ENCODE assay signal across 21 cellular contexts in the genomic region with DNA sequence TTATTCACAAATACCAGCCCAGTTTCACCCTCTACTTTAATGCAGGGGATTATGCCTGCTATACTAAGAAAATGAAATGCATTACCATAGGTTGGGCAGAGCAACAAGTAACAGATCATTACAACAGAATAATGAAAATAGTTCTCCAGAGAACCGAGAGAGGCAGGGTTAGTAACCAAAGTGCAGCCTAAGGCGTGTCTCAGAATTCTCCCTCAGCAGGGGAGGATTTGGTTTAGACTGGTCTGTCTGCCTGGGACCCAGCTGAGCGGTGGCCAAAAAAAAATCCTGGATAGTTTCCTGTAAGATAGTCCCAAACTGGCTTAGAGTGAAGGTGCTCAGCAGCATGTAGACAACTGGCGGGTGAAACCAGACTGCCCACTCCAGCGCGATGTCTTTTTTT. TPM values are rescaled to one million over a fixed set of nuclear protein-coding genes. Genes with fewer than 3 reads are reported as not detected.
DNase-seq lines count a peak whose midpoint lies in the region; ATAC-seq, FAIRE-seq and TF ChIP-seq lines count a peak whose summit lies in the region.
"Had no signal": no experiment of that assay in that cellular context is flagged by ENCODE, and none has a peak within 500 bp of the region (broad histone marks: within the 10 kb centered on the region; RNA-seq: fewer than 3 reads in every experiment).

No MANE protein-coding gene starts in this region.

- intact Hi-C loops in HCT116 (cut with micrococcal nuclease), result no loop called here
- intact Hi-C loops in K562 (cut with micrococcal nuclease), result no loop called here

- BruUV-seq in HCT116 (replicated peaks; lab: Mats Ljungman, UMichigan) (TSS peak; percentile 3), K562 (replicated peaks; lab: Mats Ljungman, UMichigan) (no TSS peak)

- in situ Hi-C loops in K562 (cut with MboI), result no loop called here

- H3K27ac ChIP-seq in CD4-positive, CD25-positive, alpha-beta regulatory T cell (ENCODE audit: insufficient read depth, low read length, poor library complexity, severe bottlenecking), result no peak overlapping the region
- H3K27ac ChIP-seq in HCT116 (ENCODE audit: low read depth, low read length) (no peak overlapping the region), K562 (ENCODE audit: extremely low read depth, low read depth, low read length) (no peak overlapping the region)
- H3K27ac ChIP-seq: ascending aorta, coronary artery, VCaP had no signal

- H3K36me3 Mint-ChIP-seq in CD4-positive, CD25-positive, alpha-beta regulatory T cell, result peaks cover under 1% of the 10 kb centered on the region
- H3K36me3 Mint-ChIP-seq: activated CD4-positive, alpha-beta memory T cell treated with anti-CD3 and anti-CD28 coated beads for 36 hours had no signal

- RAD21 ChIA-PET in HCT116 (lab: Charles Lee; ENCODE audit: low non-redundant PET in 1 of 2, low total read pairs in 2 of 2, uncharacterized antibody in 2 of 2, unreplicated experiment in 2 of 2), result no interaction called here

- H3K4me3 Mint-ChIP-seq in CD4-positive, CD25-positive, alpha-beta regulatory T cell, result no peak overlapping the region
- H3K4me3 Mint-ChIP-seq: activated CD4-positive, alpha-beta memory T cell treated with anti-CD3 and anti-CD28 coated beads for 36 hours; activated naive CD4-positive, alpha-beta T cell treated with anti-CD3 and anti-CD28 coated beads, Interleukin-2, amount 10 ng/mL, durations not matched to agents 7 days and 5 days; naive B cell had no signal

- no peaks in the 10 kb centered on the region for H3K36me3 ChIP-seq in CD4-positive, CD25-positive, alpha-beta regulatory T cell (ENCODE audit: control insufficient read depth, insufficient read depth, low read length)
- H3K36me3 ChIP-seq in HCT116 (ENCODE audit: control insufficient read depth in 1 of 2, insufficient read depth in 2 of 2, low read length in 2 of 2), result no peaks in the 10 kb centered on the region
- no peaks in the 10 kb centered on the region for H3K36me3 ChIP-seq in K562 (ENCODE audit: control insufficient read depth, insufficient read depth, low read length)

- no peak for TF ChIP-seq EP300 in K562 (IDR thresholded peaks at IDR 0.05; ENCODE audit: low read length)

- H3K27ac Mint-ChIP-seq in CD4-positive, CD25-positive, alpha-beta regulatory T cell, result peak overlapping the region in 2 of 3 donors; percentile 2 to 10
- H3K27ac Mint-ChIP-seq: activated CD4-positive, alpha-beta memory T cell treated with anti-CD3 and anti-CD28 coated beads for 36 hours; activated naive CD4-positive, alpha-beta T cell treated with anti-CD3 and anti-CD28 coated beads, Interleukin-2, amount 10 ng/mL, durations not matched to agents 7 days and 5 days had no signal

- no peak for TF ChIP-seq CTCF in HCT116 (IDR thresholded peaks at IDR 0.05 in 2 of 3, conservative IDR thresholded peaks at IDR 0.05 in 1 of 3; ENCODE audit: borderline replicate concordance in 1 of 3, insufficient read depth in 1 of 3, low read depth in 2 of 3, low read length in 2 of 3)
- TF ChIP-seq CTCF in K562 (IDR thresholded peaks at IDR 0.05 in 2 of 3, conservative IDR thresholded peaks at IDR 0.05 in 1 of 3; ENCODE audit: insufficient read depth in 2 of 3, low read depth in 1 of 3, low read length in 3 of 3), result no peak

- POLR2A ChIA-PET in HCT116 (lab: Charles Lee), result no interaction called here
- POLR2A ChIA-PET in K562 (lab: Yijun Ruan, JAX), result interaction anchor here (0.7 to 1.2 kb wide), 2 partner anchors 9 to 10 kb away, joined by 3 read pairs; no protein-coding TSS in a partner anchor

- TF ChIP-seq RAD21 in HCT116 (IDR thresholded peaks at IDR 0.05; ENCODE audit: low read depth), result no peak
- TF ChIP-seq RAD21 in K562 (CRISPR knock-in tag; conservative IDR thresholded peaks at IDR 0.05 in 1 of 2, IDR thresholded peaks at IDR 0.05 in 1 of 2), result no peak

- no peaks in the 10 kb centered on the region for H3K79me2 ChIP-seq in HCT116 (ENCODE audit: insufficient read depth, low read length)
- no peaks in the 10 kb centered on the region for H3K79me2 ChIP-seq in K562 (ENCODE audit: control insufficient read depth, insufficient read depth, low read length)

- H4K20me1 ChIP-seq in HCT116 (ENCODE audit: insufficient read depth), result no peaks in the 10 kb centered on the region
- no peaks in the 10 kb centered on the region for H4K20me1 ChIP-seq in K562 (replicated peaks; ENCODE audit: control insufficient read depth, insufficient read depth, low read length)

- H2AFZ ChIP-seq in HCT116 (ENCODE audit: low read depth, low read length, poor library complexity, severe bottlenecking), result no peak overlapping the region
- no peak overlapping the region for H2AFZ ChIP-seq in K562 (ENCODE audit: low read depth, low read length)

- TF ChIP-seq POLR2A in HCT116 (IDR thresholded peaks at IDR 0.05; ENCODE audit: borderline replicate concordance, extremely low read depth, insufficient read depth, insufficient read length) (no peak), K562 (conservative IDR thresholded peaks at IDR 0.05) (no peak)

- 58% methylated on average over 5 of the region's 6 CpGs for WGBS in K562 (ENCODE audit: insufficient coverage, low coverage, missing lambda C conversion rate)

- no peaks in the 10 kb centered on the region for H3K9me3 ChIP-seq in CD4-positive, CD25-positive, alpha-beta regulatory T cell (ENCODE audit: control insufficient read depth in 2 of 2, low read length in 2 of 2)
- no peaks in the 10 kb centered on the region for H3K9me3 ChIP-seq in HCT116 (ENCODE audit: control insufficient read depth in 1 of 2, insufficient read depth in 1 of 2, low read depth in 1 of 2, low read length in 2 of 2)
- H3K9me3 ChIP-seq in K562 (replicated peaks; ENCODE audit: control insufficient read depth, insufficient read depth, low read depth, low read length), result no peaks in the 10 kb centered on the region
- H3K9me3 ChIP-seq: ascending aorta had no signal

- no peak overlapping the region for H3K4me3 ChIP-seq in CD4-positive, CD25-positive, alpha-beta regulatory T cell (ENCODE audit: low read depth, low read length)
- no peak overlapping the region for H3K4me3 ChIP-seq in HCT116 (replicated peaks in 1 of 2; ENCODE audit: low read depth in 1 of 2, low read length in 2 of 2)
- H3K4me3 ChIP-seq in K562, result no peak overlapping the region
- H3K4me3 ChIP-seq: ascending aorta, coronary artery had no signal

- H3K9ac ChIP-seq in HCT116 (ENCODE audit: low read length) (no peak overlapping the region), K562 (ENCODE audit: insufficient read depth in 1 of 2, low read depth in 2 of 2, low read length in 2 of 2) (no peak overlapping the region; a peak in 1 of 4 replicates)

- no peaks in the 10 kb centered on the region for H3K9me1 ChIP-seq in K562 (ENCODE audit: control insufficient read depth, insufficient read depth, low read length)

- no peak for DNase-seq in CD4-positive, CD25-positive, alpha-beta regulatory T cell
- DNase-seq in HCT116 (ENCODE audit: low read depth, low spot score) (no peak), K562 (ENCODE audit: extremely low read depth in 1 of 4, low spot score in 3 of 4) (no peak), medulla oblongata (ENCODE audit: extremely low spot score) (peak; percentile 24), NCI-H2081 treated with DMSO at 0.1 percent for 48 hours (lab: John Stamatoyannopoulos, UW) (no peak), iPS-NIHi7 (ENCODE audit: extremely low spot score) (no peak), occipital lobe (lab: John Stamatoyannopoulos, UW) (no peak)
- DNase-seq in central memory CD4-positive, alpha-beta T cell, result no peak
- DNase-seq: activated CD4-positive, alpha-beta memory T cell treated with anti-CD3 and anti-CD28 coated beads for 36 hours; activated naive CD4-positive, alpha-beta T cell treated with anti-CD3 and anti-CD28 coated beads, Interleukin-2, amount 10 ng/mL, durations not matched to agents 7 days and 5 days; AML-193; naive B cell; NCI-H446 treated with DMSO at 0.1 percent for 48 hours; posterior cingulate gyrus; SHP77 treated with DMSO at 0.1 percent for 48 hours; small intestine; stimulated activated CD4-positive, alpha-beta T cell treated with anti-CD3 and anti-CD28 coated beads, Interleukin-4, amount 100 ng/mL, for 4 hours had no signal

- no peak for FAIRE-seq in K562 (lab: Jason Lieb, UNC)
- FAIRE-seq: D721Med, small intestine had no signal

- no peaks in the 10 kb centered on the region for H3K9me2 ChIP-seq in HCT116 (ENCODE audit: insufficient read depth)

- no peak overlapping the region for H3K4me2 ChIP-seq in HCT116 (ENCODE audit: low read length)
- no peak overlapping the region for H3K4me2 ChIP-seq in K562 (ENCODE audit: insufficient read depth, low read length)

- no peaks in the 10 kb centered on the region for H3K9me3 Mint-ChIP-seq in CD4-positive, CD25-positive, alpha-beta regulatory T cell
- H3K9me3 Mint-ChIP-seq: activated CD4-positive, alpha-beta memory T cell treated with anti-CD3 and anti-CD28 coated beads for 36 hours; activated naive CD4-positive, alpha-beta T cell treated with anti-CD3 and anti-CD28 coated beads, Interleukin-2, amount 10 ng/mL, durations not matched to agents 7 days and 5 days; naive B cell had no signal

- CTCF ChIA-PET in HCT116 (lab: Charles Lee) (no interaction called here), K562 (lab: Yijun Ruan, JAX; ENCODE audit: low intra/inter-chr PET ratio) (no interaction called here)

- H3K4me1 ChIP-seq in CD4-positive, CD25-positive, alpha-beta regulatory T cell (ENCODE audit: control insufficient read depth, insufficient read depth, low read length, poor library complexity, severe bottlenecking), result no peaks in the 10 kb centered on the region
- peaks cover 0 to 4% of the 10 kb centered on the region in 2 experiments; a peak in 1 of 4 replicates for H3K4me1 ChIP-seq in HCT116 (ENCODE audit: control insufficient read depth in 1 of 2, insufficient read depth in 2 of 2, low read length in 2 of 2)
- H3K4me1 ChIP-seq in K562 (replicated peaks in 1 of 2; ENCODE audit: control insufficient read depth in 2 of 2, insufficient read depth in 2 of 2, low read length in 2 of 2), result no peaks in the 10 kb centered on the region
- H3K4me1 ChIP-seq: ascending aorta had no signal

- H3K4me1 Mint-ChIP-seq in CD4-positive, CD25-positive, alpha-beta regulatory T cell, result no peaks in the 10 kb centered on the region
- H3K4me1 Mint-ChIP-seq: activated naive CD4-positive, alpha-beta T cell treated with anti-CD3 and anti-CD28 coated beads, Interleukin-2, amount 10 ng/mL, durations not matched to agents 7 days and 5 days; naive B cell had no signal

- no peaks in the 10 kb centered on the region for H3K27me3 ChIP-seq in CD4-positive, CD25-positive, alpha-beta regulatory T cell (ENCODE audit: control insufficient read depth, insufficient read depth, low read length)
- no peaks in the 10 kb centered on the region for H3K27me3 ChIP-seq in HCT116 (ENCODE audit: insufficient read depth, low read length)
- no peaks in the 10 kb centered on the region for H3K27me3 ChIP-seq in K562 (ENCODE audit: control insufficient read depth in 2 of 2, insufficient read depth in 2 of 2, low read length in 2 of 2)
- H3K27me3 ChIP-seq: ascending aorta had no signal

- peaks cover 2% of the 10 kb centered on the region for H3K27me3 Mint-ChIP-seq in CD4-positive, CD25-positive, alpha-beta regulatory T cell
- H3K27me3 Mint-ChIP-seq: activated CD4-positive, alpha-beta memory T cell treated with anti-CD3 and anti-CD28 coated beads for 36 hours; naive B cell had no signal

- no peak for ATAC-seq in CD4-positive, CD25-positive, alpha-beta regulatory T cell (ENCODE audit: low read depth in 2 of 2)
- ATAC-seq in HCT116, result peak; percentile 30; the same call in 1 of the 2 replicates
- ATAC-seq in K562, result peak; percentile 55

RNA-seq across cellular contexts. Expression of gene ADCY7, which starts 30.8 kb away (rescaled TPM):
- total RNA-seq in CD4-positive, CD25-positive, alpha-beta regulatory T cell, result 233 TPM
- polyA plus RNA-seq in CD4-positive, CD25-positive, alpha-beta regulatory T cell, result 10 to 100 TPM; 33.1 to 52.3 (median 46.6) TPM
- total RNA-seq in HCT116 (2021; ENCODE audit: unreplicated experiment) (34.2 TPM), K562 (2014; rRNA removed) (59.0 and 73.5 TPM in 2 replicates), K562 (2014; rRNA removed; fragmentation: Illumina TruSeq; extraction: Trizol) (15.9 and 19.0 TPM in 2 replicates), K562 (2015; rRNA removed; fragmentation: Illumina TruSeq; extraction: Trizol) (28.6 and 29.9 TPM in 2 replicates), K562 (2021) (104 and 108 TPM in 2 replicates), occipital lobe (8.7 TPM)
- polyA plus RNA-seq in HCT116 (2012), result 25.4 and 38.4 TPM in 2 replicates
- 155 and 371 TPM in 2 replicates for total RNA-seq in K562 (2011; cell fraction: chromatin; rRNA removed; ENCODE audit: low replicate concordance)
- total RNA-seq in K562 (2011; cell fraction: nucleolus; rRNA removed), result 245 and 277 TPM in 2 replicates
- 151 and 184 TPM in 2 replicates for total RNA-seq in K562 (2011; cell fraction: nucleoplasm; rRNA removed)
- polyA plus RNA-seq in K562 (2011; rRNA removed) (28.6 and 31.0 TPM in 2 replicates), K562 (2014; fragmentation: Illumina TruSeq; extraction: Trizol) (26.4 and 37.3 TPM in 2 replicates), K562 (2014; fragmentation: Nextera tagmentation; extraction: Ambion mirVana) (1 to 10 TPM; 2.3 to 2.4 TPM), K562 (2014; rRNA removed) (49.4 and 64.0 TPM in 2 replicates)
- polyA plus RNA-seq in K562 (2011; cell fraction: cytosol; rRNA removed), result 19.2 and 48.3 TPM in 2 replicates
- 193 and 347 TPM in 2 replicates for polyA plus RNA-seq in K562 (2011; cell fraction: nucleus; rRNA removed)
- 53.4 and 59.6 TPM in 2 replicates for polyA plus RNA-seq in K562 (2012)
- polyA minus RNA-seq in K562 (2011; rRNA and poly(A)+ RNA removed), result 27.7 and 54.0 TPM in 2 replicates
- polyA minus RNA-seq in K562 (2011; cell fraction: cytosol; rRNA and poly(A)+ RNA removed), result 42.4 and 51.4 TPM in 2 replicates
- 109 TPM in 2 replicates for polyA minus RNA-seq in K562 (2011; cell fraction: nucleus; rRNA and poly(A)+ RNA removed)

Comparison
In these comparisons a context has a peak if more than half of its experiments do, and no peak if none do; other contexts are left out.
1. ATAC-seq: peak in HCT116 (single experiment) and K562 (single experiment); none in CD4-positive, CD25-positive, alpha-beta regulatory T cell (0 of 2).